In genomic region chr7:138478499-138478908, GRCh38 we compare ENCODE assay signal across 8 cellular contexts. TPM values are rescaled to one million over a fixed set of nuclear protein-coding genes. Genes with fewer than 3 reads are reported as not detected.
DNase-seq lines count a peak whose midpoint lies in the region; ATAC-seq and TF ChIP-seq lines count a peak whose summit lies in the region.

No MANE protein-coding gene starts in this region.

- TF ChIP-seq CTCF in GM13976 (IDR thresholded peaks at IDR 0.05; ENCODE audit: borderline replicate concordance, control extremely low read depth, extremely low read depth, insufficient read depth, missing control alignments): no peak

- intact Hi-C loops in sciatic nerve (cut with DNase I): no loop called here

- in situ Hi-C loops in GM13976 (cut with MboI; ENCODE audit: low sequenced_read_pairs, unreplicated experiment): no loop called here

- peak; percentile 21 for DNase-seq in GM13976 (ENCODE audit: low spot score)
- DNase-seq in glomerular visceral epithelial cell (ENCODE audit: extremely low spot score): peak; percentile 16
- no peak for DNase-seq in NCI-H128 (lab: John Stamatoyannopoulos, UW; ENCODE audit: unreplicated experiment)
- no peak for DNase-seq in stimulated activated CD4-positive, alpha-beta T cell treated with anti-CD3 and anti-CD28 coated beads, Interleukin-4, amount 100 ng/mL, for 4 hours
- DNase-seq in sciatic nerve (ENCODE audit: low spot score): no peak

- ATAC-seq in GM21390 (IDR thresholded peaks at IDR 0.05; ENCODE audit: unreplicated experiment): peak; percentile 76
- peak; percentile 78 for ATAC-seq in HG03432 (IDR thresholded peaks at IDR 0.05; ENCODE audit: unreplicated experiment)
- ATAC-seq in GM19467 (IDR thresholded peaks at IDR 0.05; ENCODE audit: unreplicated experiment): no peak
- ATAC-seq in sciatic nerve: no peak

RNA-seq across cellular contexts. Expression of gene TRIM24, which starts 18.4 kb away (rescaled TPM):
- total RNA-seq in sciatic nerve: 14.8 TPM

Comparison
In these comparisons a context has a peak if more than half of its experiments do, and no peak if none do; other contexts are left out.
1. DNase-seq: peak in GM13976 (single experiment) and glomerular visceral epithelial cell (single experiment); none in NCI-H128 (single experiment), stimulated activated CD4-positive, alpha-beta T cell treated with anti-CD3 and anti-CD28 coated beads, Interleukin-4, amount 100 ng/mL, for 4 hours (0 of 2) and sciatic nerve (single experiment).
2. ATAC-seq: peak in GM21390 (single experiment) and HG03432 (single experiment); none in GM19467 (single experiment) and sciatic nerve (single experiment).